1 cellular context compared by ENCODE assay signal in the genomic region with DNA sequence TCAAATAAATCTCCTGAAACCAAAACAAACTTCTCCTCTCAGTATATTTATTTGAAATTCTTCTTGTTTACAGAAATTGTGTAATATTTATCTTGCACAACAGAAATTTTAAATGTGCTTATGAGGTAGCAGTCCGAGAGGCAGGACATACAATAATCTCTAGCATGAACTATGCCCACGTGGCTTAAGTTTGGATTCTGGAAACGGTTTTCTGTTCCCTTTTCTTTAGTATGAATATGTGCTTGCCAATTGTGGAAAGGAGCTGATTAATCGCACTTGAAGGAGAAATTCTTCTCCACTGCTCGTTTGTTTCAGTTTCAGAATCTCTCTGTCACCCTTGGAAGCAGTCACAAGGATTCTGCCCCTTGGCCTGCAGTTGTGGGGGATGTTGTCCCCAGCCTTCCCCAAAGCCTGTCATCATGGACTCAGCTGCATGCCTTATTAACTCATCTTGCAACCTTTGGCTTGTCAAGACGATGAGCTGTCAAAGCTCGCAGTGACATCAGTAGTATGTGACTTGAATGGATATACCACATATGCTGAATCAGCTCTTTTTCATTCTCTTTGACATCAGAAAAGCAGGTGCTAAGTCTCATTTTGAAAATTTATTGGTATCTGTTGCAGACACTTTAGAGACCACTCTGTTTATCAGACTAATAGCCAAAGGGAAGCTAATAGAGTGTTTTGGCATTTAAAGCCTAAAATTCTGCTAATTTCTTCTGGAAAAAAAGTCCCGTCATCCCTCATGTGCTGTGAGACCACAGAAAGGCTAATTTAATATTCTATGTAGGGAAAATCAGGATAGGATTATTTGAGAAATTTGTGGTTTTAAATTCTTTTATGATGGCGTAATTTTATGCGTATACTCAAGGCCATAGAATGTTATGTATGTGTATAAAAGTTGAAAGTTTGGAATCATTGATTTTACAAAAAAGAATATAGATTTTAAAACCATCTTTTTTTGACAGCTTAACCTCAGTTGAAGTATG.
TF ChIP-seq lines count a peak whose summit lies in the region.

No MANE protein-coding gene starts in this region.

TF ChIP-seq in HepG2, 621 proteins besides CTCF, POLR2A, EP300 and RAD21 (continued from another document and continues in another):
- TF ChIP-seq, protein P1, sequence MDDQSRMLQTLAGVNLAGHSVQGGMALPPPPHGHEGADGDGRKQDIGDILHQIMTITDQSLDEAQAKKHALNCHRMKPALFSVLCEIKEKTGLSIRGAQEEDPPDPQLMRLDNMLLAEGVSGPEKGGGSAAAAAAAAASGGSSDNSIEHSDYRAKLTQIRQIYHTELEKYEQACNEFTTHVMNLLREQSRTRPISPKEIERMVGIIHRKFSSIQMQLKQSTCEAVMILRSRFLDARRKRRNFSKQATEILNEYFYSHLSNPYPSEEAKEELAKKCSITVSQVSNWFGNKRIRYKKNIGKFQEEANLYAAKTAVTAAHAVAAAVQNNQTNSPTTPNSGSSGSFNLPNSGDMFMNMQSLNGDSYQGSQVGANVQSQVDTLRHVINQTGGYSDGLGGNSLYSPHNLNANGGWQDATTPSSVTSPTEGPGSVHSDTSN (CRISPR knock-in tag; IDR thresholded peaks at IDR 0.05; ENCODE audit: borderline replicate concordance), result no peak
- TF ChIP-seq ARID4A (CRISPR knock-in tag; IDR thresholded peaks at IDR 0.05; ENCODE audit: borderline replicate concordance), result no peak
- TF ChIP-seq, protein P2, sequence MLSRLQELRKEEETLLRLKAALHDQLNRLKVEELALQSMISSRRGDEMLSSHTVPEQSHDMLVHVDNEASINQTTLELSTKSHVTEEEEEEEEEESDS (CRISPR knock-in tag; IDR thresholded peaks at IDR 0.05; ENCODE audit: borderline replicate concordance), result no peak
- TF ChIP-seq LRRFIP1 (CRISPR knock-in tag; conservative IDR thresholded peaks at IDR 0.05), result no peak
- peak; percentile 100 for TF ChIP-seq MAFK (conservative IDR thresholded peaks at IDR 0.05 in 1 of 2, IDR thresholded peaks at IDR 0.05 in 1 of 2; ENCODE audit: low read length in 2 of 2)
- no peak for TF ChIP-seq SOX13 (IDR thresholded peaks at IDR 0.05)
- no peak for TF ChIP-seq SOX13 (CRISPR knock-in tag; conservative IDR thresholded peaks at IDR 0.05 in 1 of 2, IDR thresholded peaks at IDR 0.05 in 1 of 2)
- TF ChIP-seq RARG (CRISPR knock-in tag; IDR thresholded peaks at IDR 0.05; ENCODE audit: low read depth), result no peak
- no peak for TF ChIP-seq SRF (IDR thresholded peaks at IDR 0.05; ENCODE audit: low read depth, low read length)
- no peak for TF ChIP-seq ZMYM3 (CRISPR knock-in tag; IDR thresholded peaks at IDR 0.05)
- no peak for TF ChIP-seq MIER3 (CRISPR knock-in tag; IDR thresholded peaks at IDR 0.05; ENCODE audit: borderline replicate concordance)
- TF ChIP-seq PAXIP1 (CRISPR knock-in tag; conservative IDR thresholded peaks at IDR 0.05), result no peak
- TF ChIP-seq SMAD3 (CRISPR knock-in tag; IDR thresholded peaks at IDR 0.05), result no peak
- no peak for TF ChIP-seq GLI4 (CRISPR knock-in tag; IDR thresholded peaks at IDR 0.05; ENCODE audit: borderline replicate concordance)
- no peak for TF ChIP-seq NCOA1 (CRISPR knock-in tag; IDR thresholded peaks at IDR 0.05)
- TF ChIP-seq, protein P3, sequence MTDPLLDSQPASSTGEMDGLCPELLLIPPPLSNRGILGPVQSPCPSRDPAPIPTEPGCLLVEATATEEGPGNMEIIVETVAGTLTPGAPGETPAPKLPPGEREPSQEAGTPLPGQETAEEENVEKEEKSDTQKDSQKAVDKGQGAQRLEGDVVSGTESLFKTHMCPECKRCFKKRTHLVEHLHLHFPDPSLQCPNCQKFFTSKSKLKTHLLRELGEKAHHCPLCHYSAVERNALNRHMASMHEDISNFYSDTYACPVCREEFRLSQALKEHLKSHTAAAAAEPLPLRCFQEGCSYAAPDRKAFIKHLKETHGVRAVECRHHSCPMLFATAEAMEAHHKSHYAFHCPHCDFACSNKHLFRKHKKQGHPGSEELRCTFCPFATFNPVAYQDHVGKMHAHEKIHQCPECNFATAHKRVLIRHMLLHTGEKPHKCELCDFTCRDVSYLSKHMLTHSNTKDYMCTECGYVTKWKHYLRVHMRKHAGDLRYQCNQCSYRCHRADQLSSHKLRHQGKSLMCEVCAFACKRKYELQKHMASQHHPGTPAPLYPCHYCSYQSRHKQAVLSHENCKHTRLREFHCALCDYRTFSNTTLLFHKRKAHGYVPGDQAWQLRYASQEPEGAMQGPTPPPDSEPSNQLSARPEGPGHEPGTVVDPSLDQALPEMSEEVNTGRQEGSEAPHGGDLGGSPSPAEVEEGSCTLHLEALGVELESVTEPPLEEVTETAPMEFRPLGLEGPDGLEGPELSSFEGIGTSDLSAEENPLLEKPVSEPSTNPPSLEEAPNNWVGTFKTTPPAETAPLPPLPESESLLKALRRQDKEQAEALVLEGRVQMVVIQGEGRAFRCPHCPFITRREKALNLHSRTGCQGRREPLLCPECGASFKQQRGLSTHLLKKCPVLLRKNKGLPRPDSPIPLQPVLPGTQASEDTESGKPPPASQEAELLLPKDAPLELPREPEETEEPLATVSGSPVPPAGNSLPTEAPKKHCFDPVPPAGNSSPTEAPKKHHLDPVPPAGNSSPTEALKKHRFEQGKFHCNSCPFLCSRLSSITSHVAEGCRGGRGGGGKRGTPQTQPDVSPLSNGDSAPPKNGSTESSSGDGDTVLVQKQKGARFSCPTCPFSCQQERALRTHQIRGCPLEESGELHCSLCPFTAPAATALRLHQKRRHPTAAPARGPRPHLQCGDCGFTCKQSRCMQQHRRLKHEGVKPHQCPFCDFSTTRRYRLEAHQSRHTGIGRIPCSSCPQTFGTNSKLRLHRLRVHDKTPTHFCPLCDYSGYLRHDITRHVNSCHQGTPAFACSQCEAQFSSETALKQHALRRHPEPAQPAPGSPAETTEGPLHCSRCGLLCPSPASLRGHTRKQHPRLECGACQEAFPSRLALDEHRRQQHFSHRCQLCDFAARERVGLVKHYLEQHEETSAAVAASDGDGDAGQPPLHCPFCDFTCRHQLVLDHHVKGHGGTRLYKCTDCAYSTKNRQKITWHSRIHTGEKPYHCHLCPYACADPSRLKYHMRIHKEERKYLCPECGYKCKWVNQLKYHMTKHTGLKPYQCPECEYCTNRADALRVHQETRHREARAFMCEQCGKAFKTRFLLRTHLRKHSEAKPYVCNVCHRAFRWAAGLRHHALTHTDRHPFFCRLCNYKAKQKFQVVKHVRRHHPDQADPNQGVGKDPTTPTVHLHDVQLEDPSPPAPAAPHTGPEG (CRISPR knock-in tag; IDR thresholded peaks at IDR 0.05), result no peak
- TF ChIP-seq HOXA3 (CRISPR knock-in tag; IDR thresholded peaks at IDR 0.05), result peak; percentile 44; the same call in 1 of the 2 replicates
- TF ChIP-seq CEBPG (CRISPR knock-in tag; IDR thresholded peaks at IDR 0.05), result peak; percentile 21; the same call in 1 of the 2 replicates
- 0 out of 2 replicates have a peak, but pooled peaks have one; percentile 21 for TF ChIP-seq THAP11 (CRISPR knock-in tag; IDR thresholded peaks at IDR 0.05)
- TF ChIP-seq SKIL (CRISPR knock-in tag; IDR thresholded peaks at IDR 0.05; ENCODE audit: borderline replicate concordance), result no peak
- no peak for TF ChIP-seq ZNF292 (CRISPR knock-in tag; IDR thresholded peaks at IDR 0.05; ENCODE audit: borderline replicate concordance, low read depth)
- TF ChIP-seq, protein P4, sequence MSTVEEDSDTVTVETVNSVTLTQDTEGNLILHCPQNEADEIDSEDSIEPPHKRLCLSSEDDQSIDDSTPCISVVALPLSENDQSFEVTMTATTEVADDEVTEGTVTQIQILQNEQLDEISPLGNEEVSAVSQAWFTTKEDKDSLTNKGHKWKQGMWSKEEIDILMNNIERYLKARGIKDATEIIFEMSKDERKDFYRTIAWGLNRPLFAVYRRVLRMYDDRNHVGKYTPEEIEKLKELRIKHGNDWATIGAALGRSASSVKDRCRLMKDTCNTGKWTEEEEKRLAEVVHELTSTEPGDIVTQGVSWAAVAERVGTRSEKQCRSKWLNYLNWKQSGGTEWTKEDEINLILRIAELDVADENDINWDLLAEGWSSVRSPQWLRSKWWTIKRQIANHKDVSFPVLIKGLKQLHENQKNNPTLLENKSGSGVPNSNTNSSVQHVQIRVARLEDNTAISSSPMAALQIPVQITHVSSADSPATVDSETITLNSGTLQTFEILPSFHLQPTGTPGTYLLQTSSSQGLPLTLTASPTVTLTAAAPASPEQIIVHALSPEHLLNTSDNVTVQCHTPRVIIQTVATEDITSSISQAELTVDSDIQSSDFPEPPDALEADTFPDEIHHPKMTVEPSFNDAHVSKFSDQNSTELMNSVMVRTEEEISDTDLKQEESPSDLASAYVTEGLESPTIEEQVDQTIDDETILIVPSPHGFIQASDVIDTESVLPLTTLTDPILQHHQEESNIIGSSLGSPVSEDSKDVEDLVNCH (CRISPR knock-in tag; IDR thresholded peaks at IDR 0.05), result no peak
- TF ChIP-seq POLR2AphosphoS5 (IDR thresholded peaks at IDR 0.05; ENCODE audit: low read depth, low read length), result no peak
